16 cellular contexts compared by ENCODE assay signal in genomic region chr2:101790416-101790815, GRCh38.
DNase-seq lines count a peak whose midpoint lies in the region; ATAC-seq, FAIRE-seq and TF ChIP-seq lines count a peak whose summit lies in the region.
"Had no signal": no experiment of that assay in that cellular context is flagged by ENCODE, and none has a peak within 500 bp of the region (broad histone marks: within the 10 kb centered on the region; RNA-seq: fewer than 3 reads in every experiment).

No MANE protein-coding gene starts in this region.

- H3K9me3 ChIP-seq in right atrium auricular region, result no peaks in the 10 kb centered on the region

- H3K27ac Mint-ChIP-seq in osteocyte (ENCODE audit: unreplicated experiment), result peak overlapping the region; percentile 29

- no peaks in the 10 kb centered on the region for H3K9me3 Mint-ChIP-seq in osteocyte (ENCODE audit: unreplicated experiment)
- H3K9me3 Mint-ChIP-seq: activated T-cell treated with anti-CD3 and anti-CD28 coated beads, Interleukin-2, amount 50 U/mL, for 4 hours; naive B cell had no signal

- no peak overlapping the region for H3K4me3 Mint-ChIP-seq in osteocyte (ENCODE audit: unreplicated experiment)
- H3K4me3 Mint-ChIP-seq: activated T-cell treated with anti-CD3 and anti-CD28 coated beads, Interleukin-2, amount 50 U/mL, for 4 hours; naive B cell had no signal

- no peaks in the 10 kb centered on the region for H3K27me3 Mint-ChIP-seq in osteocyte (ENCODE audit: unreplicated experiment)
- H3K27me3 Mint-ChIP-seq: naive B cell had no signal

- H3K4me1 ChIP-seq in right atrium auricular region, result peaks cover 0 to 56% of the 10 kb centered on the region in 2 donors

- intact Hi-C loops in Right ventricle myocardium superior (cut with DNase I), result no loop called here

- peaks cover 15% of the 10 kb centered on the region for H3K36me3 Mint-ChIP-seq in osteocyte (ENCODE audit: unreplicated experiment)

- H3K27ac ChIP-seq in right atrium auricular region, result peak overlapping the region; percentile 46 to 58

- H3K4me3 ChIP-seq in right atrium auricular region, result no peak overlapping the region

- no peaks in the 10 kb centered on the region for H3K36me3 ChIP-seq in right atrium auricular region

- no peak for ATAC-seq in Right ventricle myocardium superior (ENCODE audit: poor library complexity)
- ATAC-seq in GM19463 (IDR thresholded peaks at IDR 0.05; ENCODE audit: unreplicated experiment), result no peak
- ATAC-seq: activated T-cell treated with anti-CD3 and anti-CD28 coated beads, Interleukin-2, amount 50 U/mL, for 4 hours had no signal

- DNase-seq in right atrium auricular region (ENCODE audit: low spot score) (no peak), Right ventricle myocardium superior (no peak), osteocyte (ENCODE audit: extremely low spot score, unreplicated experiment) (no peak), CD1c-positive myeloid dendritic cell (ENCODE audit: extremely low spot score) (no peak), hippocampal formation (lab: John Stamatoyannopoulos, UW) (no peak), Kasumi-1 (lab: John Stamatoyannopoulos, UW) (no peak)
- DNase-seq: activated T-cell treated with anti-CD3 and anti-CD28 coated beads, Interleukin-2, amount 50 U/mL, for 4 hours; amniotic stem cell; foreskin melanocyte; HCEC 1CT; naive B cell; SHP77; stimulated activated CD4-positive, alpha-beta T cell treated with anti-CD3 and anti-CD28 coated beads, Interleukin-2, amount 100 ng/mL, for 48 hours had no signal

- peak; percentile 21 for FAIRE-seq in endometrium (lab: Jason Lieb, UNC)
- FAIRE-seq: keratinocyte had no signal

- TF ChIP-seq CTCF in right atrium auricular region (IDR thresholded peaks at IDR 0.05), result no peak
- TF ChIP-seq CTCF in osteocyte (IDR thresholded peaks at IDR 0.05), result no peak

- H3K27me3 ChIP-seq in right atrium auricular region, result no peaks in the 10 kb centered on the region

- peaks cover 64% of the 10 kb centered on the region for H3K4me1 Mint-ChIP-seq in osteocyte (ENCODE audit: unreplicated experiment)
